Comparison of ENCODE assay signal across 19 cellular contexts in genomic region chr3:150061288-150062018, GRCh38.
DNase-seq lines count a peak whose midpoint lies in the region; ATAC-seq and TF ChIP-seq lines count a peak whose summit lies in the region.
"Had no signal": no experiment of that assay in that cellular context is flagged by ENCODE, and none has a peak within 500 bp of the region (broad histone marks: within the 10 kb centered on the region; RNA-seq: fewer than 3 reads in every experiment).

No MANE protein-coding gene starts in this region.

- H3K27me3 ChIP-seq in Panc1 (ENCODE audit: control insufficient read depth, insufficient read depth, low read length) (no peaks in the 10 kb centered on the region), heart right ventricle (no peaks in the 10 kb centered on the region)
- H3K27me3 ChIP-seq: suprapubic skin had no signal

- DNase-seq in Panc1 (ENCODE audit: low read depth, low spot score), result no peak
- DNase-seq in heart right ventricle, result no peak
- DNase-seq in osteocyte (ENCODE audit: extremely low spot score, unreplicated experiment), result no peak
- DNase-seq in stimulated activated naive CD8-positive, alpha-beta T cell treated with anti-CD3 and anti-CD28 coated beads, Interleukin-15, Interleukin-2, amounts not matched to agents 100 U/mL and 50 U/mL, for 24 hours, result no peak
- DNase-seq in DMS53 treated with DMSO at 0.1 percent for 48 hours (lab: John Stamatoyannopoulos, UW; ENCODE audit: unreplicated experiment), result no peak
- DNase-seq in NCI-H2196 treated with DMSO at 0.1 percent for 48 hours (lab: John Stamatoyannopoulos, UW; ENCODE audit: unreplicated experiment), result no peak
- DNase-seq: activated CD4-positive, alpha-beta T cell treated with anti-CD3 and anti-CD28 coated beads, Interleukin-2, amount 50 U/mL, for 4 hours; activated naive CD4-positive, alpha-beta T cell treated with anti-CD3 and anti-CD28 coated beads for 36 hours; activated T-cell treated with anti-CD3 and anti-CD28 coated beads for 4 hours; CD4-positive, CD25-positive, alpha-beta regulatory T cell; GM23248; lower lobe of right lung; NCI-H1105; NCI-H82; PC-9; small intestine had no signal

- no peaks in the 10 kb centered on the region for H3K36me3 Mint-ChIP-seq in osteocyte (ENCODE audit: unreplicated experiment)
- H3K36me3 Mint-ChIP-seq: CD4-positive, CD25-positive, alpha-beta regulatory T cell had no signal

- no peak for TF ChIP-seq CTCF in HEK293 (tag by site-specific recombination; IDR thresholded peaks at IDR 0.05)
- TF ChIP-seq CTCF in Panc1 (IDR thresholded peaks at IDR 0.05), result no peak
- no peak for TF ChIP-seq CTCF in heart right ventricle (IDR thresholded peaks at IDR 0.05)
- TF ChIP-seq CTCF in osteocyte (IDR thresholded peaks at IDR 0.05), result no peak

- peak overlapping the region; percentile 96 for H3K27ac Mint-ChIP-seq in osteocyte (ENCODE audit: unreplicated experiment)
- H3K27ac Mint-ChIP-seq: activated naive CD4-positive, alpha-beta T cell treated with anti-CD3 and anti-CD28 coated beads for 36 hours; CD4-positive, CD25-positive, alpha-beta regulatory T cell had no signal

- peaks cover 37% of the 10 kb centered on the region for H3K4me1 Mint-ChIP-seq in osteocyte (ENCODE audit: unreplicated experiment)
- H3K4me1 Mint-ChIP-seq: CD4-positive, CD25-positive, alpha-beta regulatory T cell had no signal

- H3K4me3 Mint-ChIP-seq in osteocyte (ENCODE audit: unreplicated experiment), result peak overlapping the region; percentile 63
- H3K4me3 Mint-ChIP-seq: activated naive CD4-positive, alpha-beta T cell treated with anti-CD3 and anti-CD28 coated beads for 36 hours; CD4-positive, CD25-positive, alpha-beta regulatory T cell had no signal

- in situ Hi-C loops in Panc1 (cut with HindIII; ENCODE audit: low pct_unique_long_range_greater_than_20kb, low sequenced_read_pairs), result no loop called here

- no peaks in the 10 kb centered on the region for H3K4me1 ChIP-seq in HEK293 (ENCODE audit: control insufficient read depth, insufficient read depth, low read length)
- peaks cover 9% of the 10 kb centered on the region for H3K4me1 ChIP-seq in Panc1 (ENCODE audit: control insufficient read depth, insufficient read depth, low read length)
- peaks cover 0 to 23% (median 12%) of the 10 kb centered on the region in 9 donors for H3K4me1 ChIP-seq in heart right ventricle
- H3K4me1 ChIP-seq: lower lobe of right lung had no signal

- 58 to 70% methylated on average over 4 of the region's 4 CpGs for WGBS in heart right ventricle, 2 donors

- H3K27me3 Mint-ChIP-seq in osteocyte (ENCODE audit: unreplicated experiment), result no peaks in the 10 kb centered on the region
- H3K27me3 Mint-ChIP-seq: CD4-positive, CD25-positive, alpha-beta regulatory T cell had no signal

- POLR2A ChIA-PET in HEK293 (lab: Yijun Ruan, JAX) (no interaction called here), Panc1 (lab: Charles Lee) (no interaction called here)

- H3K9me3 Mint-ChIP-seq in osteocyte (ENCODE audit: unreplicated experiment), result no peaks in the 10 kb centered on the region
- H3K9me3 Mint-ChIP-seq: activated naive CD4-positive, alpha-beta T cell treated with anti-CD3 and anti-CD28 coated beads for 36 hours; CD4-positive, CD25-positive, alpha-beta regulatory T cell had no signal

- ATAC-seq in Panc1 (peak; percentile 23; the same call in 1 of the 2 replicates), heart right ventricle (peak in 6 of 8 donors; percentile 36 to 90 (median 78)), GM19351 (IDR thresholded peaks at IDR 0.05; ENCODE audit: unreplicated experiment) (no peak)
- no peak for ATAC-seq in stimulated activated naive CD8-positive, alpha-beta T cell treated with anti-CD3 and anti-CD28 coated beads, Interleukin-15, Interleukin-2, amounts not matched to agents 100 U/mL and 50 U/mL, for 24 hours
- ATAC-seq: lower lobe of right lung had no signal

- no peak overlapping the region for H3K27ac ChIP-seq in HEK293 (ENCODE audit: extremely low read depth, low read depth, low read length)
- H3K27ac ChIP-seq in Panc1 (ENCODE audit: low read length), result no peak overlapping the region
- H3K27ac ChIP-seq in heart right ventricle, result peak overlapping the region in 8 of 10 donors; percentile 23 to 66 (median 47)
- H3K27ac ChIP-seq: lower lobe of right lung, PC-9, suprapubic skin had no signal

- H3K4me3 ChIP-seq in HEK293 (ENCODE audit: low read depth, low read length), result no peak overlapping the region
- H3K4me3 ChIP-seq in Panc1 (ENCODE audit: low read depth in 2 of 2, low read length in 2 of 2), result no peak overlapping the region
- H3K4me3 ChIP-seq in heart right ventricle, result no peak overlapping the region
- H3K4me3 ChIP-seq: lower lobe of right lung, PC-9 had no signal

- intact Hi-C loops in Panc1 (cut with micrococcal nuclease; ENCODE audit: unreplicated experiment), result no loop called here
- intact Hi-C loops in heart right ventricle (cut with DNase I), result no loop called here

- no TSS peak for BruUV-seq in Panc1 (replicated peaks; lab: Mats Ljungman, UMichigan)

- H3K9me3 ChIP-seq in HEK293 (ENCODE audit: control insufficient read depth, insufficient read depth, low read depth, low read length) (no peaks in the 10 kb centered on the region), Panc1 (ENCODE audit: control insufficient read depth, insufficient read depth, low read depth, low read length) (no peaks in the 10 kb centered on the region), heart right ventricle (no peaks in the 10 kb centered on the region)
- H3K9me3 ChIP-seq: lower lobe of right lung, suprapubic skin had no signal

- CTCF ChIA-PET in HEK293 (lab: Yijun Ruan, JAX), result no interaction called here
- CTCF ChIA-PET in Panc1 (lab: Charles Lee), result no interaction called here

- H3K36me3 ChIP-seq in HEK293 (ENCODE audit: control insufficient read depth in 2 of 2, insufficient read depth in 1 of 2, low read length in 2 of 2), result no peaks in the 10 kb centered on the region
- no peaks in the 10 kb centered on the region for H3K36me3 ChIP-seq in Panc1 (ENCODE audit: control insufficient read depth, insufficient read depth, low read length)
- H3K36me3 ChIP-seq in heart right ventricle, result no peaks in the 10 kb centered on the region
- H3K36me3 ChIP-seq: lower lobe of right lung, suprapubic skin had no signal

TF ChIP-seq in HEK293, 187 proteins besides CTCF, POLR2A, EP300 and RAD21:
- TF ChIP-seq SCRT2 (tag by site-specific recombination; IDR thresholded peaks at IDR 0.05), result 0 out of 2 replicates have a peak, but pooled peaks have one; percentile 17
- no peak for TF ChIP-seq SALL2 (tag by site-specific recombination; IDR thresholded peaks at IDR 0.05; ENCODE audit: borderline replicate concordance)
- TF ChIP-seq ZNF843 (tag by site-specific recombination; IDR thresholded peaks at IDR 0.05), result no peak
- TF ChIP-seq ZNF548 (tag by site-specific recombination; IDR thresholded peaks at IDR 0.05), result no peak
- no peak for TF ChIP-seq ZNF571 (tag by site-specific recombination; IDR thresholded peaks at IDR 0.05)
- TF ChIP-seq ZNF121 (tag by site-specific recombination; IDR thresholded peaks at IDR 0.05), result no peak

Comparison
In these comparisons a context has a peak if more than half of its experiments do, and no peak if none do; other contexts are left out.
1. H3K27ac ChIP-seq: peak in heart right ventricle (8 of 10); none in HEK293 (single experiment) and Panc1 (single experiment).
2. ATAC-seq: peak in Panc1 (single experiment) and heart right ventricle (6 of 8); none in GM19351 (single experiment) and stimulated activated naive CD8-positive, alpha-beta T cell treated with anti-CD3 and anti-CD28 coated beads, Interleukin-15, Interleukin-2, amounts not matched to agents 100 U/mL and 50 U/mL, for 24 hours (single experiment).